ENCODE assay signal across 15 cellular contexts in the genomic region with DNA sequence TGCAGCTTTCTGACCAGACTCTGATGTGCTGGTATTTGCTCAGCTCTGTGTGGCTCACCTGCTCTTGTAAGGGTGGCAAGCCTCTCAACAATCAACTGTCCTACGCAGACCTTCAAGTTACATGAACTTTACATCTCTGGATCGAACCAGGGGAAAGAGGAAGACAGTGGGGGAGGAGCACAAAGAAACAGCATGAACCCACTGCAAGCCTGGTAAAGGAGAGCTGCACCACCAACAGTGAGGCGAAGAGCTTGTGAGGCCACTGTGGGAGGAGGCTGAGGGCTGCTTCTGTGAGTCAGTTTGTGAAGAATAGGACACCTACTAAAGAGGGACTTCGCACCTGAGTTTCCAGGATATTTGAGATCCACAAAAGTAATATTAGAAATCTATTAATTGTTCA. TPM values are rescaled to one million over a fixed set of nuclear protein-coding genes. Genes with fewer than 3 reads are reported as not detected.
A peak's percentile ranks its signal among the peaks of the same experiment; 100 is the strongest.
DNase-seq lines count a peak whose midpoint lies in the region; ATAC-seq, FAIRE-seq and TF ChIP-seq lines count a peak whose summit lies in the region.
"Had no signal": no experiment of that assay in that cellular context is flagged by ENCODE, and none has a peak within 500 bp of the region (broad histone marks: within the 10 kb centered on the region; RNA-seq: fewer than 3 reads in every experiment).

No MANE protein-coding gene starts in this region.

- POLR2A ChIA-PET in H1 (lab: Charles Lee; ENCODE audit: partially characterized antibody): interaction anchor here (1.2 to 2.7 kb wide), 3 partner anchors 18 to 219 kb away, joined by 3 to 8 read pairs (median 5); a partner anchor contains a TSS

- peak overlapping the region; percentile 82 for H2AFZ ChIP-seq in H9 (ENCODE audit: low read length)
- H2AFZ ChIP-seq in H1 (ENCODE audit: low read length): peak overlapping the region; percentile 93
- H2AFZ ChIP-seq in neuronal stem cell (ENCODE audit: low read length): peak overlapping the region; percentile 32

- H2BK120ac ChIP-seq in H9 (ENCODE audit: low read depth, low read length, poor library complexity, severe bottlenecking) (no peak overlapping the region), H1 (replicated peaks; ENCODE audit: low read depth, low read length) (no peak overlapping the region), neuronal stem cell (ENCODE audit: low read depth, low read length) (no peak overlapping the region)

- no peak for TF ChIP-seq CTCF in H9 (conservative IDR thresholded peaks at IDR 0.05)
- no peak for TF ChIP-seq CTCF in H1 (IDR thresholded peaks at IDR 0.05; ENCODE audit: control extremely low read depth in 1 of 3, insufficient read depth in 1 of 3, low read depth in 1 of 3, low read length in 3 of 3)

- FAIRE-seq in H1 (lab: Jason Lieb, UNC): peak; percentile 60
- FAIRE-seq: HTR-8/SVneo had no signal

- H4K8ac ChIP-seq in H9 (replicated peaks; ENCODE audit: insufficient read length, low read depth, low read length) (no peak overlapping the region), H1 (ENCODE audit: extremely low read depth, insufficient read depth, low read length) (no peak overlapping the region), neuronal stem cell (ENCODE audit: low read depth, low read length) (no peak overlapping the region)

- peaks cover 4% of the 10 kb centered on the region; the same call in 1 of the 2 replicates for H3K4me1 ChIP-seq in H9 (ENCODE audit: insufficient read depth, low read length)
- H3K4me1 ChIP-seq in H1 (replicated peaks in 1 of 4; ENCODE audit: control insufficient read depth in 3 of 4, insufficient read depth in 4 of 4, low read length in 3 of 4): peaks cover 0 to 12% (median 5%) of the 10 kb centered on the region in 4 experiments; a peak in 5 of 7 replicates
- peaks cover 16% of the 10 kb centered on the region; the same call in 1 of the 2 replicates for H3K4me1 ChIP-seq in iPS-20b (ENCODE audit: insufficient read depth, low read length)
- H3K4me1 ChIP-seq in neuronal stem cell (ENCODE audit: control insufficient read depth in 2 of 2, insufficient read depth in 1 of 2, low read depth in 1 of 2, low read length in 2 of 2): peaks cover 0 to 4% of the 10 kb centered on the region in 2 donors
- H3K4me1 ChIP-seq: BLaER1 treated with 17β-estradiol and CSF1 and Interleukin-3, amounts not matched to agents 10 nM and 100 nM; HAP-1 had no signal

- no peak for TF ChIP-seq POLR2A in H1 (IDR thresholded peaks at IDR 0.05; ENCODE audit: control extremely low read depth in 1 of 2, low read depth in 2 of 2, low read length in 2 of 2)

- intact Hi-C loops in Right ventricle myocardium superior (cut with DNase I): no loop called here

- CTCF ChIA-PET in H1 (lab: Charles Lee; ENCODE audit: partially characterized antibody): interaction anchor here (0.7 to 2.2 kb wide), 6 partner anchors 9 to 70 kb away, joined by 3 to 10 read pairs (median 4); no protein-coding TSS in a partner anchor

- H2AK5ac ChIP-seq in H9 (ENCODE audit: insufficient read length, low read length) (no peak overlapping the region), H1 (ENCODE audit: low read depth, low read length) (no peak overlapping the region), neuronal stem cell (ENCODE audit: low read depth, low read length) (no peak overlapping the region)

- TF ChIP-seq EP300 in H1 (IDR thresholded peaks at IDR 0.05; ENCODE audit: borderline replicate concordance in 1 of 2, low read depth in 2 of 2, low read length in 2 of 2): no peak

- no peaks in the 10 kb centered on the region for H3K79me1 ChIP-seq in H9 (ENCODE audit: insufficient read depth, low read depth, low read length, poor library complexity, severe bottlenecking)
- H3K79me1 ChIP-seq in H1 (ENCODE audit: low read depth, low read length): no peaks in the 10 kb centered on the region
- H3K79me1 ChIP-seq in neuronal stem cell (ENCODE audit: low read depth, low read length): no peaks in the 10 kb centered on the region

- H2BK12ac ChIP-seq in H9 (ENCODE audit: insufficient read length, low read depth, low read length) (no peak overlapping the region), H1 (ENCODE audit: low read depth, low read length) (no peak overlapping the region; the same call in 1 of the 2 replicates), neuronal stem cell (ENCODE audit: low read length) (no peak overlapping the region)

- ATAC-seq in Right ventricle myocardium superior (ENCODE audit: poor library complexity): no peak
- ATAC-seq in GM18909 (IDR thresholded peaks at IDR 0.05; ENCODE audit: poor library complexity, unreplicated experiment): no peak

- WGBS in H9 (ENCODE audit: extremely low coverage, insufficient read length, low lambda C conversion rate): no CpG with 5 or more reads among the region's 4 CpGs
- WGBS in H1 (ENCODE audit: extremely low coverage in 1 of 2, insufficient coverage in 1 of 2, insufficient read length in 1 of 2, insufficient replicate concordance in 2 of 2, low coverage in 1 of 2, low lambda C conversion rate in 2 of 2, missing lambda C conversion rate in 1 of 2), 2 experiments: 47% methylated on average over 4 of the region's 4 CpGs; no CpG with 5 or more reads in 1 of the 2 experiments
- no CpG with 5 or more reads among the region's 4 CpGs for WGBS in neuronal stem cell (ENCODE audit: extremely low coverage in 2 of 2, insufficient read length in 2 of 2, insufficient replicate concordance in 1 of 2), 2 donors

- peak; percentile 12; a peak in 2 of 4 replicates for TF ChIP-seq RAD21 in H1 (IDR thresholded peaks at IDR 0.05 in 1 of 2, conservative IDR thresholded peaks at IDR 0.05 in 1 of 2; ENCODE audit: low read depth in 2 of 2, low read length in 2 of 2)

- H4K5ac ChIP-seq in H9 (ENCODE audit: insufficient read length, low read depth, low read length) (no peak overlapping the region), H1 (ENCODE audit: insufficient read length, low read depth, low read length) (no peak overlapping the region)

- no peaks in the 10 kb centered on the region for H3K23me2 ChIP-seq in H9 (ENCODE audit: insufficient read length, low read depth, low read length, poor library complexity, severe bottlenecking)
- no peaks in the 10 kb centered on the region for H3K23me2 ChIP-seq in H1 (ENCODE audit: low read depth, low read length)

- no peaks in the 10 kb centered on the region; a peak in 2 of 5 replicates for H3K9me3 Mint-ChIP-seq in H9

- H3K4me1 Mint-ChIP-seq in H9: peaks cover 23 to 25% of the 10 kb centered on the region in 2 experiments

- H3K23ac ChIP-seq in H9 (ENCODE audit: insufficient read length, low read depth, low read length): no peak overlapping the region
- no peak overlapping the region for H3K23ac ChIP-seq in H1 (ENCODE audit: insufficient read length)
- H3K23ac ChIP-seq in neuronal stem cell (ENCODE audit: low read depth, low read length, poor library complexity): no peak overlapping the region

- H4K20me1 ChIP-seq in H9 (ENCODE audit: control insufficient read depth, insufficient read depth, insufficient read length): no peaks in the 10 kb centered on the region
- H4K20me1 ChIP-seq in H1 (replicated peaks in 1 of 2; ENCODE audit: control insufficient read depth in 1 of 2, insufficient read depth in 2 of 2, low read length in 2 of 2): no peaks in the 10 kb centered on the region
- H4K20me1 ChIP-seq: BLaER1 treated with 17β-estradiol and CSF1 and Interleukin-3, amounts not matched to agents 10 nM and 100 nM had no signal

- no peak overlapping the region for H2BK5ac ChIP-seq in H9 (ENCODE audit: insufficient read length, low read length)
- 0 out of 2 replicates have a peak overlapping the region, but pooled peaks have one; percentile 4 for H2BK5ac ChIP-seq in H1 (ENCODE audit: low read depth, low read length)
- H2BK5ac ChIP-seq in neuronal stem cell (ENCODE audit: low read length): no peak overlapping the region

- H3K9ac ChIP-seq in H9 (ENCODE audit: extremely low read depth, insufficient read length, low read length) (no peak overlapping the region), H1 (replicated peaks in 1 of 4; ENCODE audit: extremely low read depth in 1 of 4, low read depth in 3 of 4, low read length in 3 of 4) (no peak overlapping the region), iPS-20b (ENCODE audit: low read depth, low read length) (peak overlapping the region; percentile 3; the same call in 1 of the 2 replicates), neuronal stem cell (ENCODE audit: low read depth, low read length, poor library complexity) (no peak overlapping the region)
- H3K9ac ChIP-seq: BLaER1 treated with 17β-estradiol and CSF1 and Interleukin-3, amounts not matched to agents 10 nM and 100 nM had no signal

- H3K79me2 ChIP-seq in H9 (ENCODE audit: insufficient read depth, low read length): no peaks in the 10 kb centered on the region
- H3K79me2 ChIP-seq in H1 (ENCODE audit: control insufficient read depth in 1 of 2, insufficient read depth in 2 of 2, low read length in 2 of 2): no peaks in the 10 kb centered on the region

- H3T11ph ChIP-seq in H9 (ENCODE audit: low read length): no peak overlapping the region

- H3K4me3 ChIP-seq in H1 (ENCODE audit: extremely low read depth in 1 of 4, insufficient read depth in 2 of 4, low read depth in 3 of 4, low read length in 4 of 4) (no peak overlapping the region), iPS-20b (ENCODE audit: low read length) (no peak overlapping the region), neuronal stem cell (ENCODE audit: low read length in 2 of 2) (no peak overlapping the region)
- H3K4me3 ChIP-seq: BLaER1 treated with 17β-estradiol and CSF1 and Interleukin-3, amounts not matched to agents 10 nM and 100 nM; HAP-1 had no signal

- H3K56ac ChIP-seq in H9 (ENCODE audit: insufficient read length, low read depth, low read length) (no peak overlapping the region), H1 (replicated peaks; ENCODE audit: insufficient read length, low read depth, low read length) (no peak overlapping the region)

- H4K91ac ChIP-seq in H9 (ENCODE audit: insufficient read length, low read depth, low read length) (no peak overlapping the region), H1 (replicated peaks; ENCODE audit: insufficient read length, low read length) (no peak overlapping the region), neuronal stem cell (ENCODE audit: low read depth, low read length, poor library complexity) (no peak overlapping the region)

- peak overlapping the region; percentile 57 to 74 (median 58); a peak in 2 of 7 replicates for H3K27ac Mint-ChIP-seq in H9
- H3K27ac Mint-ChIP-seq: CD4-positive, CD25-positive, alpha-beta regulatory T cell had no signal

- H3K36me3 ChIP-seq in H1 (ENCODE audit: control insufficient read depth in 2 of 4, insufficient read depth in 4 of 4, low read length in 3 of 4) (no peaks in the 10 kb centered on the region), iPS-20b (ENCODE audit: insufficient read depth, low read depth, low read length) (no peaks in the 10 kb centered on the region), neuronal stem cell (replicated peaks in 1 of 2; ENCODE audit: control insufficient read depth in 2 of 2, insufficient read depth in 2 of 2, low read length in 2 of 2) (no peaks in the 10 kb centered on the region)
- H3K36me3 ChIP-seq: BLaER1 treated with 17β-estradiol and CSF1 and Interleukin-3, amounts not matched to agents 10 nM and 100 nM; HAP-1 had no signal

- no peaks in the 10 kb centered on the region for H3K27me3 ChIP-seq in H9 (ENCODE audit: insufficient read depth, low read length)
- H3K27me3 ChIP-seq in H1 (replicated peaks in 1 of 4; ENCODE audit: control insufficient read depth in 3 of 4, extremely low read depth in 1 of 4, insufficient read depth in 3 of 4, low read length in 3 of 4): no peaks in the 10 kb centered on the region
- H3K27me3 ChIP-seq in iPS-20b (ENCODE audit: insufficient read depth, low read length): no peaks in the 10 kb centered on the region
- peaks cover 0 to 2% (median 0%) of the 10 kb centered on the region in 3 experiments for H3K27me3 ChIP-seq in neuronal stem cell (ENCODE audit: control insufficient read depth in 3 of 3, insufficient read depth in 3 of 3, low read depth in 1 of 3, low read length in 3 of 3)
- H3K27me3 ChIP-seq: BLaER1 treated with 17β-estradiol and CSF1 and Interleukin-3, amounts not matched to agents 10 nM and 100 nM had no signal

- H3K9me3 ChIP-seq in H9 (ENCODE audit: control insufficient read depth, low read depth, low read length) (no peaks in the 10 kb centered on the region), H1 (ENCODE audit: insufficient read depth in 2 of 2, low read depth in 1 of 2, low read length in 1 of 2) (peaks cover 0 to 2% of the 10 kb centered on the region in 2 experiments; a peak in 1 of 4 replicates), iPS-20b (ENCODE audit: insufficient read depth, low read depth, low read length) (no peaks in the 10 kb centered on the region), neuronal stem cell (replicated peaks in 1 of 2; ENCODE audit: control insufficient read depth in 2 of 2, insufficient read depth in 1 of 2, low read depth in 1 of 2, low read length in 2 of 2) (peaks cover 0 to 3% of the 10 kb centered on the region in 2 donors)
- H3K9me3 ChIP-seq: HAP-1 had no signal

- peaks cover 6% of the 10 kb centered on the region; the same call in 1 of the 2 replicates for H3K27me3 Mint-ChIP-seq in H9 (ENCODE audit: low read depth)

- no peak overlapping the region for H2BK15ac ChIP-seq in H9 (ENCODE audit: low read depth, low read length)
- no peak overlapping the region for H2BK15ac ChIP-seq in H1 (ENCODE audit: low read length)
- H2BK15ac ChIP-seq in neuronal stem cell (ENCODE audit: low read length): no peak overlapping the region

- H3K4me3 Mint-ChIP-seq in H9: no peak overlapping the region
- H3K4me3 Mint-ChIP-seq: CD4-positive, CD25-positive, alpha-beta regulatory T cell had no signal

- H3K27ac ChIP-seq in H9 (ENCODE audit: insufficient read length, low read depth, low read length): no peak overlapping the region
- H3K27ac ChIP-seq in H1 (ENCODE audit: low read depth, low read length): no peak overlapping the region
- no peak overlapping the region for H3K27ac ChIP-seq in iPS-20b (ENCODE audit: low read length)
- no peak overlapping the region for H3K27ac ChIP-seq in neuronal stem cell (replicated peaks; ENCODE audit: low read length)
- H3K27ac ChIP-seq: BLaER1 treated with 17β-estradiol and CSF1 and Interleukin-3, amounts not matched to agents 10 nM and 100 nM had no signal

- H3K14ac ChIP-seq in H9 (ENCODE audit: insufficient read depth, low read length) (no peak overlapping the region; the same call in 1 of the 2 replicates), H1 (ENCODE audit: insufficient read length) (no peak overlapping the region), neuronal stem cell (ENCODE audit: low read length) (no peak overlapping the region)

- H3K4me2 ChIP-seq in H9 (ENCODE audit: insufficient read depth, insufficient read length, low read length) (no peak overlapping the region), H1 (ENCODE audit: insufficient read depth in 1 of 2, low read depth in 2 of 2, low read length in 2 of 2) (peak overlapping the region; percentile 0 to 51; a peak in 2 of 4 replicates), neuronal stem cell (ENCODE audit: insufficient read depth, low read length, poor library complexity, severe bottlenecking) (no peak overlapping the region)
- H3K4me2 ChIP-seq: BLaER1 treated with 17β-estradiol and CSF1 and Interleukin-3, amounts not matched to agents 10 nM and 100 nM had no signal

- H2BK20ac ChIP-seq in H9 (ENCODE audit: low read depth, low read length, poor library complexity, severe bottlenecking): no peak overlapping the region
- H2BK20ac ChIP-seq in H1 (ENCODE audit: low read length): no peak overlapping the region

- H3K18ac ChIP-seq in H9 (ENCODE audit: insufficient read length, low read depth, low read length): no peak overlapping the region
- H3K18ac ChIP-seq in H1 (ENCODE audit: extremely low read depth, low read length): no peak overlapping the region
- H3K18ac ChIP-seq in neuronal stem cell (ENCODE audit: low read length): no peak overlapping the region

- no peaks in the 10 kb centered on the region for H3K36me3 Mint-ChIP-seq in H9 (ENCODE audit: insufficient read depth in 1 of 3, low read depth in 3 of 3)
- H3K36me3 Mint-ChIP-seq: CD4-positive, CD25-positive, alpha-beta regulatory T cell had no signal

- H3K4ac ChIP-seq in H9 (ENCODE audit: low read depth, low read length): no peak overlapping the region
- no peak overlapping the region for H3K4ac ChIP-seq in H1 (replicated peaks; ENCODE audit: insufficient read length, low read depth, low read length)
- no peak overlapping the region for H3K4ac ChIP-seq in neuronal stem cell (ENCODE audit: low read length)

- DNase-seq in H9: peak; percentile 44
- no peak for DNase-seq in H1 (ENCODE audit: low read depth in 1 of 2, low spot score in 2 of 2)
- no peak for DNase-seq in neuronal stem cell (ENCODE audit: low spot score)
- no peak for DNase-seq in Right ventricle myocardium superior
- DNase-seq in mucosa of gallbladder (ENCODE audit: low spot score): no peak
- DNase-seq: ACHN; Calu3; CD4-positive, CD25-positive, alpha-beta regulatory T cell; DMS 273 treated with DMSO at 0.1 percent for 48 hours had no signal

RNA-seq across cellular contexts. Expression of a gene that starts 18.8 kb away (rescaled TPM):
- total RNA-seq in H9 (2021) (3.4 and 3.6 TPM in 2 replicates), Right ventricle myocardium superior (1.9 TPM), mucosa of gallbladder (41.8 TPM)
- total RNA-seq in H1 (2021; fragmentation: NEBNext Ultra II Directional; extraction: Animal tissue kit (Norgen Biotek cat#: 25700)): 13.2 and 15.4 TPM in 2 replicates
- polyA plus RNA-seq in H1 (2011; rRNA removed): 3.4 and 4.8 TPM in 2 replicates
- 5.9 TPM for polyA plus RNA-seq in H1 (2011; cell fraction: cytosol; rRNA removed)
- polyA plus RNA-seq in H1 (2011; cell fraction: nucleus; rRNA removed): 5.7 TPM
- 5.3 to 17.2 TPM (median 8.3 TPM) in 4 replicates for polyA plus RNA-seq in H1 (2012, experiment 1 of 2)
- 5.9 TPM for polyA plus RNA-seq in H1 (2012, experiment 2 of 2)
- 9.4 TPM for polyA plus RNA-seq in H1 (2013, experiment 1 of 2)
- polyA plus RNA-seq in H1 (2013, experiment 2 of 2): 10.3 TPM
- polyA minus RNA-seq in H1 (2011; rRNA and poly(A)+ RNA removed): 2.6 and 3.4 TPM in 2 replicates
- polyA minus RNA-seq in H1 (2011; cell fraction: cytosol; rRNA and poly(A)+ RNA removed): 4.6 TPM
- 10.6 TPM for polyA minus RNA-seq in H1 (2011; cell fraction: nucleus; rRNA and poly(A)+ RNA removed)
- 0.46 TPM for polyA plus RNA-seq in neuronal stem cell (2013, experiment 1 of 2)
- 0.53 TPM for polyA plus RNA-seq in neuronal stem cell (2013, experiment 2 of 2)
- total RNA-seq: A172 had no signal

Comparison
In these comparisons a context has a peak if more than half of its experiments do, and no peak if none do; other contexts are left out.
1. H2AFZ ChIP-seq: peak in every context shown above with its lines; median percentile 93 in H1; 82 in H9; 32 in neuronal stem cell.
2. H3K4me2 ChIP-seq: peak in H1 (2 of 2); none in H9 (single experiment) and neuronal stem cell (single experiment).